11 cellular contexts compared by ENCODE assay signal in genomic region chr3:75669741-75670444, GRCh38. TPM values are rescaled to one million over a fixed set of nuclear protein-coding genes. Genes with fewer than 3 reads are reported as not detected.
DNase-seq lines count a peak whose midpoint lies in the region; ATAC-seq, FAIRE-seq and TF ChIP-seq lines count a peak whose summit lies in the region.
"Not testable (repeated sequence)": the region's sequence is repeated elsewhere in the genome, so short reads cannot be mapped to it uniquely, and the experiment has no call there.
"Had no signal": no experiment of that assay in that cellular context is flagged by ENCODE, and none has a peak within 500 bp of the region (broad histone marks: within the 10 kb centered on the region; RNA-seq: fewer than 3 reads in every experiment).

No MANE protein-coding gene starts in this region.

- not testable (repeated sequence) for H3K9me3 ChIP-seq in ectodermal cell (ENCODE audit: control insufficient read depth, low read length); osteoblast (ENCODE audit: low read depth, low read length)
- H3K9me3 ChIP-seq in heart right ventricle (peaks cover 0 to 14% (median 0%) of the 10 kb centered on the region in 11 donors), HepG2 (ENCODE audit: low read length) (peaks cover 14% of the 10 kb centered on the region), spleen (peaks cover 0 to 40% (median 12%) of the 10 kb centered on the region in 8 donors)

- H3K9ac ChIP-seq in HepG2 (ENCODE audit: insufficient read depth, low read depth, low read length) = not testable (repeated sequence)

- not testable (repeated sequence) for H4K20me1 ChIP-seq in HepG2 (ENCODE audit: insufficient read depth, low read length); osteoblast (ENCODE audit: insufficient read depth, low read length)

- ATAC-seq in HG03354 (IDR thresholded peaks at IDR 0.05; ENCODE audit: poor library complexity, severe bottlenecking, unreplicated experiment) = peak; percentile 22
- ATAC-seq in heart right ventricle = not testable (repeated sequence)
- peak; percentile 16; the same call in 2 of the 3 replicates for ATAC-seq in HepG2

- peaks cover 69% of the 10 kb centered on the region for H3K27me3 Mint-ChIP-seq in activated T-cell treated with anti-CD3 and anti-CD28 coated beads, Interleukin-2, amount 50 U/mL, for 24 hours

- peaks cover 32% of the 10 kb centered on the region for H3K9me3 Mint-ChIP-seq in activated T-cell treated with anti-CD3 and anti-CD28 coated beads, Interleukin-2, amount 50 U/mL, for 24 hours

- DNase-seq in activated T-cell treated with anti-CD3 and anti-CD28 coated beads, Interleukin-2, amount 50 U/mL, for 24 hours = peak; percentile 33
- not testable (repeated sequence) for DNase-seq in heart right ventricle; HepG2 (ENCODE audit: low spot score)
- DNase-seq in osteoblast (ENCODE audit: insufficient read length, low spot score, missing footprints) = peak; percentile 75
- peak; percentile 76 for DNase-seq in spleen

- peaks cover 10% of the 10 kb centered on the region for H3K79me2 ChIP-seq in ACC112 (ENCODE audit: control insufficient read depth, insufficient read depth, low read length, unreplicated experiment)
- H3K79me2 ChIP-seq in HepG2 (ENCODE audit: insufficient read depth, low read length); osteoblast (ENCODE audit: insufficient read depth, low read length): not testable (repeated sequence)

- TF ChIP-seq CTCF in heart right ventricle (IDR thresholded peaks at IDR 0.05); HepG2 (CRISPR knock-in tag; IDR thresholded peaks at IDR 0.05); osteoblast (IDR thresholded peaks at IDR 0.05; ENCODE audit: extremely low read depth, low read depth, low read length); spleen (IDR thresholded peaks at IDR 0.05 in 8 of 11, conservative IDR thresholded peaks at IDR 0.05 in 3 of 11): not testable (repeated sequence)

- WGBS in ectodermal cell, 2 experiments = 24 to 27% methylated on average over 46 of the region's 46 CpGs
- 19 to 28% methylated on average over 46 of the region's 46 CpGs for WGBS in heart right ventricle, 2 donors
- 50% methylated on average over 29 of the region's 46 CpGs for WGBS in HepG2 (ENCODE audit: low lambda C conversion rate)
- 24 to 32% (median 27%) methylated on average over 35 to 46 of the region's 46 CpGs for WGBS in spleen, 5 donors

- not testable (repeated sequence) for TF ChIP-seq POLR2A in HepG2 (IDR thresholded peaks at IDR 0.05; ENCODE audit: insufficient read depth in 1 of 2, low read depth in 2 of 2, low read length in 2 of 2); spleen (IDR thresholded peaks at IDR 0.05)

- H3K4me3 Mint-ChIP-seq in activated T-cell treated with anti-CD3 and anti-CD28 coated beads, Interleukin-2, amount 50 U/mL, for 24 hours = not testable (repeated sequence)

- H3K4me3 ChIP-seq in ACC112 (ENCODE audit: low read depth, low read length) = peak overlapping the region; percentile 81
- H3K4me3 ChIP-seq in ectodermal cell (ENCODE audit: insufficient read depth, low read depth, low read length) = peak overlapping the region; percentile 12
- H3K4me3 ChIP-seq in heart right ventricle = peak overlapping the region in 9 of 10 donors; percentile 28 to 50 (median 43)
- H3K4me3 ChIP-seq in HepG2 (replicated peaks in 1 of 3; ENCODE audit: insufficient read depth in 1 of 3, low read depth in 2 of 3, low read length in 3 of 3) = not testable (repeated sequence)
- H3K4me3 ChIP-seq in osteoblast (ENCODE audit: insufficient read depth, low read length) = peak overlapping the region; percentile 42
- peak overlapping the region in 7 of 8 donors; percentile 16 to 65 (median 30) for H3K4me3 ChIP-seq in spleen

- not testable (repeated sequence) for TF ChIP-seq EP300 in HepG2 (IDR thresholded peaks at IDR 0.05; ENCODE audit: low read depth in 2 of 2, low read length in 2 of 2); HepG2 (CRISPR knock-in tag; IDR thresholded peaks at IDR 0.05; ENCODE audit: borderline replicate concordance)

- not testable (repeated sequence) for H3K27ac Mint-ChIP-seq in activated T-cell treated with anti-CD3 and anti-CD28 coated beads, Interleukin-2, amount 50 U/mL, for 24 hours

- not testable (repeated sequence) for FAIRE-seq in HepG2 (lab: Jason Lieb, UNC)

- not testable (repeated sequence) for H3K36me3 ChIP-seq in ACC112 (ENCODE audit: insufficient read depth, low read length); ectodermal cell (ENCODE audit: control insufficient read depth, insufficient read depth, low read length); heart right ventricle; HepG2 (replicated peaks in 1 of 2; ENCODE audit: control insufficient read depth in 1 of 2, insufficient read depth in 2 of 2, low read length in 2 of 2); osteoblast (ENCODE audit: insufficient read depth, low read length); spleen

- H3K4me2 ChIP-seq in HepG2 (ENCODE audit: low read depth, low read length) = not testable (repeated sequence)
- peak overlapping the region; percentile 55 for H3K4me2 ChIP-seq in osteoblast (ENCODE audit: insufficient read depth, low read length)

- peaks cover 15% of the 10 kb centered on the region for H3K4me1 Mint-ChIP-seq in activated T-cell treated with anti-CD3 and anti-CD28 coated beads, Interleukin-2, amount 50 U/mL, for 24 hours (ENCODE audit: low read depth)

- not testable (repeated sequence) for H3K36me3 Mint-ChIP-seq in activated T-cell treated with anti-CD3 and anti-CD28 coated beads, Interleukin-2, amount 50 U/mL, for 24 hours (ENCODE audit: low read depth)

- H3K27ac ChIP-seq in ACC112 (ENCODE audit: low read depth, low read length) = peak overlapping the region; percentile 48; the same call in 1 of the 2 replicates
- H3K27ac ChIP-seq in ectodermal cell (ENCODE audit: insufficient read depth, low read depth, low read length, poor library complexity, severe bottlenecking); heart right ventricle; HepG2 (ENCODE audit: extremely low read length, insufficient read depth, low read length); osteoblast (ENCODE audit: low read depth, low read length); spleen: not testable (repeated sequence)

- H3K4me1 ChIP-seq in ACC112 (ENCODE audit: control insufficient read depth, insufficient read depth, low read length, unreplicated experiment); ectodermal cell (ENCODE audit: control insufficient read depth, insufficient read depth, low read length); HepG2 (ENCODE audit: insufficient read depth, low read length); osteoblast (ENCODE audit: insufficient read depth, low read length): not testable (repeated sequence)
- peaks cover 0 to 42% (median 20%) of the 10 kb centered on the region in 9 donors for H3K4me1 ChIP-seq in heart right ventricle
- H3K4me1 ChIP-seq in spleen = peaks cover 0 to 43% (median 17%) of the 10 kb centered on the region in 6 donors

- CTCF ChIA-PET in HepG2 (lab: Yijun Ruan, JAX; ENCODE audit: low intra/inter-chr PET ratio, low total read pairs) = not testable (repeated sequence)

- not testable (repeated sequence) for H2AFZ ChIP-seq in ACC112 (ENCODE audit: low read length, unreplicated experiment); HepG2 (ENCODE audit: low read length); osteoblast (ENCODE audit: low read length)

- POLR2A ChIA-PET in HepG2 (lab: Yijun Ruan, JAX) = not testable (repeated sequence)

- BruUV-seq in HepG2 (replicated peaks; lab: Mats Ljungman, UMichigan) = not testable (repeated sequence)

- intact Hi-C loops in heart right ventricle (cut with DNase I); HepG2 (cut with micrococcal nuclease; ENCODE audit: unreplicated experiment); spleen (cut with DNase I; ENCODE audit: low total_unique reads): not testable (repeated sequence)

- not testable (repeated sequence) for TF ChIP-seq RAD21 in HepG2 (CRISPR knock-in tag; IDR thresholded peaks at IDR 0.05)

- peaks cover 21% of the 10 kb centered on the region; the same call in 1 of the 2 replicates for H3K27me3 ChIP-seq in ACC112 (ENCODE audit: insufficient read depth, low read length)
- peaks cover 86% of the 10 kb centered on the region for H3K27me3 ChIP-seq in ectodermal cell (ENCODE audit: control insufficient read depth, insufficient read depth, low read length, poor library complexity, severe bottlenecking)
- H3K27me3 ChIP-seq in heart right ventricle = peaks cover 7 to 99% (median 92%) of the 10 kb centered on the region in 7 donors
- not testable (repeated sequence) for H3K27me3 ChIP-seq in HepG2 (ENCODE audit: control insufficient read depth in 1 of 2, insufficient read depth in 2 of 2, low read length in 2 of 2); osteoblast (ENCODE audit: insufficient read depth, low read length)
- H3K27me3 ChIP-seq in spleen (replicated peaks in 1 of 7) = peaks cover 0 to 90% (median 31%) of the 10 kb centered on the region in 7 donors

- in situ Hi-C loops in HepG2 (cut with HindIII; ENCODE audit: extremely low pct_ligation_motif_present, low pct_unique_long_range_greater_than_20kb) = not testable (repeated sequence)

RNA-seq across cellular contexts. Expression of gene FRG2C, which starts 5.8 kb away (rescaled TPM):
- polyA plus RNA-seq in ectodermal cell (2013, experiment 1 of 4) = not detected
- not detected for polyA plus RNA-seq in ectodermal cell (2013, experiment 2 of 4)
- not detected for polyA plus RNA-seq in ectodermal cell (2013, experiment 3 of 4)
- polyA plus RNA-seq in ectodermal cell (2013, experiment 4 of 4) = not detected
- total RNA-seq in heart right ventricle (not detected), HepG2 (2016; rRNA removed; fragmentation: Illumina TruSeq; extraction: Trizol) (not detected in 2 replicates), osteoblast (under 0.01 TPM in 1 of 2 replicates, not detected in the other), spleen (not detected)
- polyA plus RNA-seq in heart right ventricle (not detected), HepG2 (2011; rRNA removed) (0.04 TPM in 1 of 2 replicates, not detected in the other), spleen (not detected)
- not detected in 2 replicates for total RNA-seq in HepG2 (2016; cell fraction: cytosol; rRNA removed; fragmentation: Illumina TruSeq; extraction: Trizol; ENCODE audit: low read depth)
- not detected in 2 replicates for total RNA-seq in HepG2 (2016; cell fraction: insoluble cytoplasmic fraction; rRNA removed; fragmentation: Illumina TruSeq; extraction: Trizol)
- not detected in 2 replicates for total RNA-seq in HepG2 (2016; cell fraction: membrane; rRNA removed; fragmentation: Illumina TruSeq; extraction: Trizol)
- not detected in 2 replicates for total RNA-seq in HepG2 (2016; cell fraction: nucleus; rRNA removed; fragmentation: Illumina TruSeq; extraction: Trizol)
- polyA plus RNA-seq in HepG2 (2011; cell fraction: cytosol; rRNA removed) = not detected in 2 replicates
- polyA plus RNA-seq in HepG2 (2011; cell fraction: nucleus; rRNA removed) = not detected in 2 replicates
- polyA plus RNA-seq in HepG2 (2012) = not detected in 2 replicates
- not detected in 2 replicates for polyA plus RNA-seq in HepG2 (2016; cell fraction: cytosol; fragmentation: Illumina TruSeq; extraction: Trizol; ENCODE audit: low read depth)
- polyA plus RNA-seq in HepG2 (2016; cell fraction: insoluble cytoplasmic fraction; fragmentation: Illumina TruSeq; extraction: Trizol; ENCODE audit: low read depth) = not detected in 2 replicates
- polyA plus RNA-seq in HepG2 (2016; cell fraction: membrane; fragmentation: Illumina TruSeq; extraction: Trizol; ENCODE audit: low read depth) = not detected in 2 replicates
- polyA plus RNA-seq in HepG2 (2016; cell fraction: nucleus; fragmentation: Illumina TruSeq; extraction: Trizol; ENCODE audit: insufficient read depth, low read depth) = not detected in 2 replicates
- 0.09 TPM in 1 of 2 replicates, not detected in the other for polyA minus RNA-seq in HepG2 (2011; rRNA and poly(A)+ RNA removed; ENCODE audit: low replicate concordance)
- polyA minus RNA-seq in HepG2 (2011; cell fraction: cytosol; rRNA and poly(A)+ RNA removed) = not detected in 2 replicates
- not detected in 2 replicates for polyA minus RNA-seq in HepG2 (2011; cell fraction: nucleus; rRNA and poly(A)+ RNA removed)
- total RNA-seq: CD8-positive, alpha-beta memory T cell; Right ventricle myocardium inferior; T-helper 1 cell treated with Interleukin-12 subunit alpha and Interleukin-12 subunit beta and Interleukin-4 antibody, amounts not matched to agents 30 ng/mL and 1 ng/mL, for 36 hours had no signal
- polyA plus RNA-seq: CD8-positive, alpha-beta memory T cell had no signal
